9 cellular contexts compared by ENCODE assay signal in genomic region chr10:1036341-1036791, GRCh38. TPM values are rescaled to one million over a fixed set of nuclear protein-coding genes. Genes with fewer than 3 reads are reported as not detected.
DNase-seq lines count a peak whose midpoint lies in the region; TF ChIP-seq lines count a peak whose summit lies in the region.
"Had no signal": no experiment of that assay in that cellular context is flagged by ENCODE, and none has a peak within 500 bp of the region (broad histone marks: within the 10 kb centered on the region; RNA-seq: fewer than 3 reads in every experiment).

No MANE protein-coding gene starts in this region.

- no peak overlapping the region for H3K4me3 ChIP-seq in AG04450 (ENCODE audit: low read depth, low read length)
- H3K4me3 ChIP-seq in epithelial cell of esophagus (ENCODE audit: low read length): no peak overlapping the region

- H3K27me3 ChIP-seq in AG04450 (ENCODE audit: control insufficient read depth, insufficient read depth, low read length): no peaks in the 10 kb centered on the region

- peak overlapping the region; percentile 31 for H3K27ac ChIP-seq in AG04450 (ENCODE audit: low read depth, low read length)

- CTCF ChIA-PET in AG04450 (lab: Charles Lee): no interaction called here

- DNase-seq in AG04450 (ENCODE audit: low read depth, low spot score): peak; percentile 51
- DNase-seq in GM19238 (ENCODE audit: insufficient read length, low spot score): peak; percentile 28
- peak; percentile 71 for DNase-seq in HT1080 (ENCODE audit: low read depth)
- DNase-seq in epithelial cell of esophagus (ENCODE audit: low read depth): peak; percentile 98
- DNase-seq in AML-193 (lab: John Stamatoyannopoulos, UW): no peak
- DNase-seq in NCI-H446 (lab: John Stamatoyannopoulos, UW): no peak
- DNase-seq in epidermal melanocyte (ENCODE audit: insufficient read length, low spot score): no peak
- DNase-seq in inferior parietal cortex (ENCODE audit: extremely low spot score): no peak

- no peaks in the 10 kb centered on the region for H3K9me3 ChIP-seq in AG04450 (ENCODE audit: control insufficient read depth, insufficient read depth, low read length)

- POLR2A ChIA-PET in AG04450 (lab: Yijun Ruan, JAX): interaction anchor here (0.7 to 2.8 kb wide), 2 partner anchors 13 to 421 kb away, joined by 5 to 10 read pairs; partner anchors contain the start of gene IDI1

- TF ChIP-seq CTCF in AG04450 (IDR thresholded peaks at IDR 0.05; ENCODE audit: low read depth, low read length) (no peak), epithelial cell of esophagus (IDR thresholded peaks at IDR 0.05; ENCODE audit: insufficient read depth, low read depth, low read length, missing control alignments) (no peak)

RNA-seq across cellular contexts. Expression of gene IDI2, which starts 10.7 kb away (rescaled TPM):
- polyA plus RNA-seq in AG04450 (2011; rRNA removed): not detected in 2 replicates
- not detected in 2 replicates for polyA minus RNA-seq in AG04450 (2011; rRNA and poly(A)+ RNA removed)
- total RNA-seq in HT1080 (2014; rRNA removed; shearing (Covaris generic)): not detected in 2 replicates
- not detected in 2 replicates for polyA plus RNA-seq in HT1080 (2015; cell fraction: cytosol; rRNA removed)
- not detected in 2 replicates for polyA plus RNA-seq in HT1080 (2015; cell fraction: nucleus; rRNA removed)
- total RNA-seq: urinary bladder had no signal
- polyA plus RNA-seq: urinary bladder had no signal

RNA-seq across cellular contexts. Expression of gene IDI1, which starts 12.6 kb away (rescaled TPM):
- polyA plus RNA-seq in AG04450 (2011; rRNA removed): 29.4 and 37.6 TPM in 2 replicates
- 11.1 and 13.0 TPM in 2 replicates for polyA minus RNA-seq in AG04450 (2011; rRNA and poly(A)+ RNA removed)
- total RNA-seq in HT1080 (2014; rRNA removed; shearing (Covaris generic)): 113 and 125 TPM in 2 replicates
- 72.7 and 79.1 TPM in 2 replicates for polyA plus RNA-seq in HT1080 (2015; cell fraction: cytosol; rRNA removed)
- 75.0 and 84.0 TPM in 2 replicates for polyA plus RNA-seq in HT1080 (2015; cell fraction: nucleus; rRNA removed)

RNA-seq across cellular contexts. Expression of gene WDR37, which starts 19.8 kb away (rescaled TPM):
- 15.0 and 16.0 TPM in 2 replicates for polyA plus RNA-seq in AG04450 (2011; rRNA removed)
- polyA minus RNA-seq in AG04450 (2011; rRNA and poly(A)+ RNA removed): 31.3 and 51.6 TPM in 2 replicates
- total RNA-seq in HT1080 (2014; rRNA removed; shearing (Covaris generic)): 15.4 TPM in 2 replicates
- 11.5 and 13.9 TPM in 2 replicates for polyA plus RNA-seq in HT1080 (2015; cell fraction: cytosol; rRNA removed)
- 25.0 and 28.9 TPM in 2 replicates for polyA plus RNA-seq in HT1080 (2015; cell fraction: nucleus; rRNA removed)

RNA-seq across cellular contexts. Expression of gene GTPBP4, which starts 48.1 kb away (rescaled TPM):
- polyA plus RNA-seq in AG04450 (2011; rRNA removed): 33.4 and 34.9 TPM in 2 replicates
- 26.9 and 27.4 TPM in 2 replicates for polyA minus RNA-seq in AG04450 (2011; rRNA and poly(A)+ RNA removed)
- total RNA-seq in HT1080 (2014; rRNA removed; shearing (Covaris generic)): 59.1 and 87.0 TPM in 2 replicates
- 82.0 and 89.5 TPM in 2 replicates for polyA plus RNA-seq in HT1080 (2015; cell fraction: cytosol; rRNA removed)
- polyA plus RNA-seq in HT1080 (2015; cell fraction: nucleus; rRNA removed): 158 and 180 TPM in 2 replicates

Comparison
In these comparisons a context has a peak if more than half of its experiments do, and no peak if none do; other contexts are left out.
1. DNase-seq: peak in AG04450 (single experiment), GM19238 (single experiment), HT1080 (single experiment) and epithelial cell of esophagus (single experiment); none in AML-193 (0 of 2), NCI-H446 (0 of 2), epidermal melanocyte (single experiment) and inferior parietal cortex (single experiment).